30 cellular contexts compared by ENCODE assay signal in the genomic region with DNA sequence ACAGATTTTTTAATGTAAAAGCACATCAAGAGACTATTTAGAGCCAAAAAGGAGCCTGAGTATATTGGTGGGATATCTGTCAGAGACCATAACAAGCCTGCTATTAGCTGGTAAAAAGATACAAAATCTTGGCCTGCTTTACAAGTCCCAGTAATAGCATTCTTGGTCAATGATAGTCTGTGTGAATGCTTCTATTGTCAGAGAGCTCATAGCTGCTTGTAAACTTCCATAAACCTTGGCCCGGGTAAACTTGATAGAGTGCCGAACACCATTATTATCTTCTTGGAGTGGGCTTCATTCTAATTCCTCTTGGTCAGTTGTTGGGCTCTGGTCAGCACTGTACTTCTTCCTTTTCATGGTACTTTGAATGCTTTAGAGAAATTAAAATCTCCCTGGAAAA.
DNase-seq lines count a peak whose midpoint lies in the region; ATAC-seq and TF ChIP-seq lines count a peak whose summit lies in the region.
"Had no signal": no experiment of that assay in that cellular context is flagged by ENCODE, and none has a peak within 500 bp of the region (broad histone marks: within the 10 kb centered on the region; RNA-seq: fewer than 3 reads in every experiment).

No MANE protein-coding gene starts in this region.

- H3K4me1 ChIP-seq in esophagus muscularis mucosa: peaks cover 42 to 57% (median 48%) of the 10 kb centered on the region in 4 donors
- peaks cover 3% of the 10 kb centered on the region for H3K4me1 ChIP-seq in iPS-15b (ENCODE audit: control insufficient read depth, insufficient read depth, low read length)
- H3K4me1 ChIP-seq in testis: peaks cover 25% of the 10 kb centered on the region
- H3K4me1 ChIP-seq: pancreas had no signal

- H3K27me3 ChIP-seq in esophagus muscularis mucosa (no peaks in the 10 kb centered on the region), iPS-15b (ENCODE audit: control insufficient read depth, insufficient read depth, low read length) (no peaks in the 10 kb centered on the region), testis (no peaks in the 10 kb centered on the region)
- H3K27me3 ChIP-seq: pancreas, SJCRH30 had no signal

- no peaks in the 10 kb centered on the region for H3K27me3 Mint-ChIP-seq in activated naive CD8-positive, alpha-beta T cell treated with anti-CD3 and anti-CD28 coated beads, Interleukin-2, amount 50 U/mL, for 24 hours
- no peaks in the 10 kb centered on the region for H3K27me3 Mint-ChIP-seq in activated naive CD8-positive, alpha-beta T cell treated with anti-CD3 and anti-CD28 coated beads for 36 hours
- H3K27me3 Mint-ChIP-seq: activated CD4-positive, alpha-beta T cell treated with anti-CD3 and anti-CD28 coated beads for 36 hours; T-cell; type B pancreatic cell had no signal

- peak overlapping the region; percentile 12 for H3K9ac ChIP-seq in iPS-15b (ENCODE audit: low read depth, low read length)
- H3K9ac ChIP-seq: KMS-11 had no signal

- H3K4me3 ChIP-seq in esophagus muscularis mucosa (no peak overlapping the region), iPS-15b (ENCODE audit: low read depth, low read length) (no peak overlapping the region), testis (no peak overlapping the region)
- H3K4me3 ChIP-seq: GM23338, mucosa of descending colon, pancreas, SJCRH30 had no signal

- TF ChIP-seq EP300 in esophagus muscularis mucosa (IDR thresholded peaks at IDR 0.05): no peak

- no peaks in the 10 kb centered on the region for H3K9me3 Mint-ChIP-seq in activated naive CD8-positive, alpha-beta T cell treated with anti-CD3 and anti-CD28 coated beads, Interleukin-2, amount 50 U/mL, for 24 hours
- H3K9me3 Mint-ChIP-seq in activated naive CD8-positive, alpha-beta T cell treated with anti-CD3 and anti-CD28 coated beads for 36 hours: no peaks in the 10 kb centered on the region
- H3K9me3 Mint-ChIP-seq: GM23338, T-cell, type B pancreatic cell had no signal

- TF ChIP-seq CTCF in esophagus muscularis mucosa (IDR thresholded peaks at IDR 0.05) (no peak), testis (IDR thresholded peaks at IDR 0.05) (no peak)

- no peak for TF ChIP-seq POLR2A in esophagus muscularis mucosa (IDR thresholded peaks at IDR 0.05; ENCODE audit: low read depth)
- no peak for TF ChIP-seq POLR2A in testis (IDR thresholded peaks at IDR 0.05)

- WGBS in esophagus muscularis mucosa: 39% methylated on average over 2 of the region's 2 CpGs
- 21% methylated on average over 2 of the region's 2 CpGs for WGBS in testis, 2 donors

- H3K27ac Mint-ChIP-seq in activated naive CD8-positive, alpha-beta T cell treated with anti-CD3 and anti-CD28 coated beads, Interleukin-2, amount 50 U/mL, for 24 hours: peak overlapping the region; percentile 30
- H3K27ac Mint-ChIP-seq in activated naive CD8-positive, alpha-beta T cell treated with anti-CD3 and anti-CD28 coated beads for 36 hours: no peak overlapping the region
- H3K27ac Mint-ChIP-seq: activated CD4-positive, alpha-beta T cell treated with anti-CD3 and anti-CD28 coated beads for 36 hours; GM23338; type B pancreatic cell had no signal

- H3K36me3 Mint-ChIP-seq in activated naive CD8-positive, alpha-beta T cell treated with anti-CD3 and anti-CD28 coated beads, Interleukin-2, amount 50 U/mL, for 24 hours (ENCODE audit: low read depth): peaks cover 48% of the 10 kb centered on the region
- H3K36me3 Mint-ChIP-seq in activated naive CD8-positive, alpha-beta T cell treated with anti-CD3 and anti-CD28 coated beads for 36 hours: peaks cover 32% of the 10 kb centered on the region

- H3K9me3 ChIP-seq in esophagus muscularis mucosa (no peaks in the 10 kb centered on the region), iPS-15b (ENCODE audit: control insufficient read depth, insufficient read depth, low read length) (no peaks in the 10 kb centered on the region), testis (no peaks in the 10 kb centered on the region)
- H3K9me3 ChIP-seq: mucosa of descending colon, pancreas, SJCRH30 had no signal

- peak overlapping the region; percentile 47 to 54 (median 51) for H3K27ac ChIP-seq in esophagus muscularis mucosa (replicated peaks in 1 of 4)
- peak overlapping the region; percentile 62 to 76 for H3K27ac ChIP-seq in testis
- H3K27ac ChIP-seq: KMS-11, pancreas, SJCRH30 had no signal

- intact Hi-C loops in esophagus muscularis mucosa (cut with DNase I): no loop called here
- intact Hi-C loops in testis (cut with DNase I; ENCODE audit: low total_unique reads): no loop called here

- DNase-seq in activated naive CD8-positive, alpha-beta T cell treated with anti-CD3 and anti-CD28 coated beads, Interleukin-2, amount 50 U/mL, for 24 hours: no peak
- no peak for DNase-seq in activated naive CD8-positive, alpha-beta T cell treated with anti-CD3 and anti-CD28 coated beads for 36 hours
- DNase-seq in esophagus muscularis mucosa (ENCODE audit: extremely low spot score): no peak
- DNase-seq in testis: no peak
- no peak for DNase-seq in HuH-7 (ENCODE audit: low spot score)
- DNase-seq in amniotic stem cell (lab: John Stamatoyannopoulos, UW): no peak
- DNase-seq: 8988T; activated CD4-positive, alpha-beta T cell treated with anti-CD3 and anti-CD28 coated beads for 36 hours; activated CD8-positive, alpha-beta memory T cell treated with anti-CD3 and anti-CD28 coated beads for 24 hours; activated T-cell treated with anti-CD3 and anti-CD28 coated beads, Interleukin-2, amount 50 U/mL, for 1 hour; AML-193; anterior cingulate cortex; cerebellar nuclear complex; DMS79; foreskin fibroblast; hippocampal formation; mucosa of descending colon; MV-4-11; NCI-H146; NCI-H524; NK-92 treated with Interleukin-12 subunit alpha and Interleukin-12 subunit beta, amount 100 ng/mL, for 24 hours; pancreas; SJCRH30; stimulated activated CD8-positive, alpha-beta memory T cell treated with anti-CD3 and anti-CD28 coated beads, Interleukin-4, amount 100 ng/mL, for 48 hours; T-cell had no signal

- H3K4me3 Mint-ChIP-seq in activated naive CD8-positive, alpha-beta T cell treated with anti-CD3 and anti-CD28 coated beads, Interleukin-2, amount 50 U/mL, for 24 hours: no peak overlapping the region
- H3K4me3 Mint-ChIP-seq in activated naive CD8-positive, alpha-beta T cell treated with anti-CD3 and anti-CD28 coated beads for 36 hours: no peak overlapping the region
- H3K4me3 Mint-ChIP-seq: activated CD4-positive, alpha-beta T cell treated with anti-CD3 and anti-CD28 coated beads for 36 hours; GM23338; T-cell; type B pancreatic cell had no signal

- H3K4me1 Mint-ChIP-seq in activated naive CD8-positive, alpha-beta T cell treated with anti-CD3 and anti-CD28 coated beads, Interleukin-2, amount 50 U/mL, for 24 hours: peaks cover 20% of the 10 kb centered on the region
- peaks cover 13% of the 10 kb centered on the region for H3K4me1 Mint-ChIP-seq in activated naive CD8-positive, alpha-beta T cell treated with anti-CD3 and anti-CD28 coated beads for 36 hours

- H3K36me3 ChIP-seq in esophagus muscularis mucosa (peaks cover 9 to 35% (median 20%) of the 10 kb centered on the region in 4 donors), iPS-15b (ENCODE audit: control insufficient read depth, insufficient read depth, low read length) (peaks cover 10% of the 10 kb centered on the region), testis (ENCODE audit: low read depth, missing control alignments) (peaks cover 6% of the 10 kb centered on the region)

- ATAC-seq in activated naive CD8-positive, alpha-beta T cell treated with anti-CD3 and anti-CD28 coated beads, Interleukin-2, amount 50 U/mL, for 24 hours: no peak
- no peak for ATAC-seq in HG03135 (IDR thresholded peaks at IDR 0.05; ENCODE audit: unreplicated experiment)
- ATAC-seq: activated CD4-positive, alpha-beta T cell treated with anti-CD3 and anti-CD28 coated beads for 36 hours; GM23338; mucosa of descending colon; T-cell had no signal
